8 cellular contexts compared by ENCODE assay signal in genomic region chr17:81991684-81992513, GRCh38. TPM values are rescaled to one million over a fixed set of nuclear protein-coding genes. Genes with fewer than 3 reads are reported as not detected.
DNase-seq lines count a peak whose midpoint lies in the region; ATAC-seq and TF ChIP-seq lines count a peak whose summit lies in the region.

No MANE protein-coding gene starts in this region.

- CTCF ChIA-PET in T-cell (lab: Charles Lee): no interaction called here

- peak; percentile 29 to 37 for TF ChIP-seq POLR2A in gastrocnemius medialis (IDR thresholded peaks at IDR 0.05)

- peak overlapping the region; percentile 44 to 72 for H3K27ac ChIP-seq in right atrium auricular region
- peak overlapping the region; percentile 84 to 87 (median 86) for H3K27ac ChIP-seq in gastrocnemius medialis

- intact Hi-C loops in gastrocnemius medialis (cut with DNase I; ENCODE audit: low total_unique reads): loop anchor here (1.0 kb wide), 1 partner anchor 33 kb away; no protein-coding TSS in a partner anchor

- TF ChIP-seq CTCF in right atrium auricular region (IDR thresholded peaks at IDR 0.05) (peak in 1 of 2 donors; percentile 12), gastrocnemius medialis (IDR thresholded peaks at IDR 0.05 in 4 of 5, conservative IDR thresholded peaks at IDR 0.05 in 1 of 5) (peak in 1 of 5 experiments; percentile 20), endothelial cell (IDR thresholded peaks at IDR 0.05; ENCODE audit: unreplicated experiment) (no peak)

- H3K27me3 ChIP-seq in right atrium auricular region (no peaks in the 10 kb centered on the region), gastrocnemius medialis (no peaks in the 10 kb centered on the region)

- H3K27me3 Mint-ChIP-seq in T-cell (no peaks in the 10 kb centered on the region), endothelial cell (ENCODE audit: unreplicated experiment) (peaks cover 5% of the 10 kb centered on the region)

- H3K9me3 Mint-ChIP-seq in T-cell (no peaks in the 10 kb centered on the region), endothelial cell (ENCODE audit: unreplicated experiment) (no peaks in the 10 kb centered on the region)

- H3K4me1 ChIP-seq in right atrium auricular region (peaks cover 0 to 21% of the 10 kb centered on the region in 2 donors), gastrocnemius medialis (peaks cover 17 to 23% of the 10 kb centered on the region in 2 donors)

- H3K27ac Mint-ChIP-seq in T-cell (no peak overlapping the region), endothelial cell (ENCODE audit: unreplicated experiment) (no peak overlapping the region)

- H3K9me3 ChIP-seq in right atrium auricular region (no peaks in the 10 kb centered on the region), gastrocnemius medialis (no peaks in the 10 kb centered on the region)

- DNase-seq in HPDE6-E6E7 (ENCODE audit: extremely low spot score) (peak; percentile 80), amygdala (lab: John Stamatoyannopoulos, UW) (peak in 43 of 56 donors; percentile 22 to 90 (median 57)), right atrium auricular region (ENCODE audit: low spot score) (peak; percentile 66), gastrocnemius medialis (peak; percentile 82 to 93), T-cell (no peak), NCI-H524 treated with DMSO at 0.1 percent for 48 hours (lab: John Stamatoyannopoulos, UW) (no peak), endothelial cell (ENCODE audit: low spot score) (no peak), T1000 (lab: John Stamatoyannopoulos, UW) (no peak)

- peaks cover 5% of the 10 kb centered on the region for H3K36me3 Mint-ChIP-seq in T-cell
- H3K36me3 Mint-ChIP-seq in endothelial cell (ENCODE audit: low read depth, unreplicated experiment): peaks cover 4% of the 10 kb centered on the region

- H3K4me1 Mint-ChIP-seq in T-cell: peaks cover 4 to 6% (median 4%) of the 10 kb centered on the region in 3 donors
- peaks cover 3% of the 10 kb centered on the region for H3K4me1 Mint-ChIP-seq in endothelial cell (ENCODE audit: unreplicated experiment)

- H3K4me3 Mint-ChIP-seq in T-cell: no peak overlapping the region
- no peak overlapping the region for H3K4me3 Mint-ChIP-seq in endothelial cell (ENCODE audit: unreplicated experiment)

- H3K4me3 ChIP-seq in right atrium auricular region: peak overlapping the region in 1 of 2 donors; percentile 27
- H3K4me3 ChIP-seq in gastrocnemius medialis: peak overlapping the region; percentile 32 to 59 (median 34)

- POLR2A ChIA-PET in T-cell (lab: Charles Lee): no interaction called here

- H3K36me3 ChIP-seq in right atrium auricular region: no peaks in the 10 kb centered on the region
- peaks cover 0 to 10% of the 10 kb centered on the region in 2 donors for H3K36me3 ChIP-seq in gastrocnemius medialis

- ATAC-seq in gastrocnemius medialis (peak; percentile 93 to 94), T-cell (replicated peaks in 1 of 4) (no peak)

- in situ Hi-C loops in gastrocnemius medialis (cut with MboI; ENCODE audit: low sequenced_read_pairs in 4 of 4): no loop called here

RNA-seq across cellular contexts. Expression of gene ASPSCR1, which starts 14.5 kb away (rescaled TPM):
- 10 to 100 TPM; 14.1 to 18.8 TPM for total RNA-seq in right atrium auricular region
- total RNA-seq in gastrocnemius medialis: 10 to 100 TPM; 24.0 to 44.7 (median 32.0) TPM
- 10 to 100 TPM; 34.6 to 49.7 (median 44.9) TPM for total RNA-seq in T-cell
- 25.6 TPM for total RNA-seq in endothelial cell (ENCODE audit: unreplicated experiment)

RNA-seq across cellular contexts. Expression of gene CENPX, which starts 30.8 kb away (rescaled TPM):
- total RNA-seq in right atrium auricular region (10 to 100 TPM; 36.5 to 47.6 TPM), gastrocnemius medialis (10 to 100 TPM; 41.2 to 62.7 (median 57.0) TPM), T-cell (10 to 100 TPM; 26.7 to 47.8 (median 43.7) TPM), endothelial cell (ENCODE audit: unreplicated experiment) (42.9 TPM)

RNA-seq across cellular contexts. Expression of gene NOTUM, which starts 30.9 kb away (rescaled TPM):
- under 1 TPM in 1 of 2 donors, not detected in 1; 0.35 TPM for total RNA-seq in right atrium auricular region
- total RNA-seq in gastrocnemius medialis: 1 to 10 TPM in 3 of 4 donors, not detected in 1; 1.7 to 1.8 (median 1.7) TPM
- total RNA-seq in T-cell: under 1 TPM in 3 of 5 donors, not detected in 2; 0.13 to 0.33 (median 0.29) TPM
- total RNA-seq in endothelial cell (ENCODE audit: unreplicated experiment): not detected

RNA-seq across cellular contexts. Expression of gene LRRC45, which starts 31.2 kb away (rescaled TPM):
- total RNA-seq in right atrium auricular region (1 to 10 TPM; 4.7 to 4.9 TPM), gastrocnemius medialis (1 to 10 TPM; 1.1 to 5.0 (median 3.8) TPM), T-cell (10 to 100 TPM; 13.3 to 28.5 (median 22.3) TPM), endothelial cell (ENCODE audit: unreplicated experiment) (12.2 TPM)

RNA-seq across cellular contexts. Expression of gene RAC3, which starts 39.6 kb away (rescaled TPM):
- total RNA-seq in right atrium auricular region (1 to 10 TPM in 1 of 2 donors, under 1 TPM in 1; 0.93 to 2.6 TPM), gastrocnemius medialis (1 to 10 TPM in 1 of 4 donors, under 1 TPM in 1, not detected in 2; 0.42 to 2.0 TPM), T-cell (1 to 10 TPM; 1.1 to 5.4 (median 3.6) TPM), endothelial cell (ENCODE audit: unreplicated experiment) (24.0 TPM)

Comparison
In these comparisons a context has a peak if more than half of its experiments do, and no peak if none do; other contexts are left out.
1. DNase-seq: peak in HPDE6-E6E7 (single experiment), amygdala (43 of 56), right atrium auricular region (single experiment) and gastrocnemius medialis (2 of 2); none in T-cell (0 of 34), NCI-H524 treated with DMSO at 0.1 percent for 48 hours (single experiment), endothelial cell (single experiment) and T1000 (single experiment).
2. ATAC-seq: peak in gastrocnemius medialis (2 of 2); none in T-cell (0 of 4).